ENCODE assay signal across 19 cellular contexts in genomic region chr12:105325117-105325516, GRCh38.
"Had no signal": no experiment of that assay in that cellular context is flagged by ENCODE, and none has a peak within 500 bp of the region (broad histone marks: within the 10 kb centered on the region; RNA-seq: fewer than 3 reads in every experiment).

No MANE protein-coding gene starts in this region.

- H3K27ac ChIP-seq: body of pancreas, ovary, stomach, thoracic aorta, VCaP had no signal

- ATAC-seq: activated CD4-positive, alpha-beta T cell treated with anti-CD3 and anti-CD28 coated beads for 36 hours; activated T-cell treated with anti-CD3 and anti-CD28 coated beads, Interleukin-2, amount 50 U/mL, for 72 hours; body of pancreas had no signal

- H3K27ac Mint-ChIP-seq: activated CD4-positive, alpha-beta T cell treated with anti-CD3 and anti-CD28 coated beads for 36 hours; activated T-cell treated with anti-CD3 and anti-CD28 coated beads, Interleukin-2, amount 50 U/mL, for 72 hours had no signal

- H3K9me3 Mint-ChIP-seq: activated T-cell treated with anti-CD3 and anti-CD28 coated beads, Interleukin-2, amount 50 U/mL, for 72 hours; central memory CD8-positive, alpha-beta T cell; neural crest cell had no signal

- H3K4me3 Mint-ChIP-seq: activated CD4-positive, alpha-beta T cell treated with anti-CD3 and anti-CD28 coated beads for 36 hours; central memory CD8-positive, alpha-beta T cell; neural crest cell had no signal

- DNase-seq: activated CD4-positive, alpha-beta T cell treated with anti-CD3 and anti-CD28 coated beads for 36 hours; activated naive CD4-positive, alpha-beta T cell treated with Interleukin-2 at 50 U/mL for 16 hours; activated T-cell treated with anti-CD3 and anti-CD28 coated beads, Interleukin-2, amount 50 U/mL, for 72 hours; amniotic stem cell; body of pancreas; cortex of kidney; effector memory CD4-positive, alpha-beta T cell; erythroblast; hippocampal formation; kidney glomerular epithelial cell; ovary; retina; stimulated activated CD4-positive, alpha-beta T cell treated with anti-CD3 and anti-CD28 coated beads, Interleukin-15, amount 100 ng/mL, for 24 hours; stimulated activated CD4-positive, alpha-beta T cell treated with anti-CD3 and anti-CD28 coated beads, Interleukin-4, amount 100 ng/mL, for 24 hours; stomach had no signal

- H3K36me3 ChIP-seq: ovary, stomach, thoracic aorta had no signal

- H3K9me3 ChIP-seq: body of pancreas, ovary, stomach, thoracic aorta had no signal

- H3K4me3 ChIP-seq: body of pancreas, ovary, stomach, thoracic aorta had no signal

- H3K27me3 ChIP-seq: body of pancreas, ovary, stomach had no signal

- H3K27me3 Mint-ChIP-seq: activated CD4-positive, alpha-beta T cell treated with anti-CD3 and anti-CD28 coated beads for 36 hours; central memory CD8-positive, alpha-beta T cell had no signal
